ENCODE assay signal across 13 cellular contexts in the genomic region with DNA sequence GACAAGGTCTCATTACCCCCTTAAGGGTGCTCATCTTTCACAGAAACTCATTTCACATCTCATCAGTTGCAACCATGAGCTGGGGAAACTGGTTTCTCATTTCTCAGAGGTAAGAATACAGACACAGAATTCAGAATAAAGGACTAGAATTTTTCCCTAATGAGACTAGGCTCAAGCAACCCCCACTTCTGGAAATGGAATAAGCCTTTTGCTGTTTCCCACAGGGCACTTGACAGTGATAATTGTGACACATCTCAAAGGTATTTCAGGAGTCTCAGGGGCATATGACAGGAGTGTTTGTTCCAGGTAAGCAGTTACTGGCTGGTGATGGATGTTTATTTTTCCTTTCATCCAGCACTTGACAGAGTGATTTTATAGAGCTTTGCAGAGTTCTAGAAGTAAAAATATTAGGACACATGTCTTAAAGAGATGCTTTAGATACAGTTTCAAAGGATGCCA.
A peak's percentile ranks its signal among the peaks of the same experiment; 100 is the strongest.
DNase-seq lines count a peak whose midpoint lies in the region; ATAC-seq, FAIRE-seq and TF ChIP-seq lines count a peak whose summit lies in the region.
"Had no signal": no experiment of that assay in that cellular context is flagged by ENCODE, and none has a peak within 500 bp of the region (broad histone marks: within the 10 kb centered on the region; RNA-seq: fewer than 3 reads in every experiment).

No MANE protein-coding gene starts in this region.

- no peak overlapping the region for H3K27ac ChIP-seq in right atrium auricular region

- H3K4me3 Mint-ChIP-seq in nephron = no peak overlapping the region
- H3K4me3 Mint-ChIP-seq: activated CD8-positive, alpha-beta T cell treated with anti-CD3 and anti-CD28 coated beads, Interleukin-2, amount 10 ng/mL, durations not matched to agents 7 days and 5 days had no signal

- DNase-seq in HT1080 (ENCODE audit: low read depth) (peak; percentile 55), right atrium auricular region (ENCODE audit: low spot score) (no peak)
- no peak for DNase-seq in activated CD4-positive, CD25-positive, alpha-beta regulatory T cell (lab: John Stamatoyannopoulos, UW)
- DNase-seq in effector CD8-positive, alpha-beta T cell (lab: John Stamatoyannopoulos, UW) = no peak
- DNase-seq: activated CD8-positive, alpha-beta T cell treated with anti-CD3 and anti-CD28 coated beads, Interleukin-2, amount 10 ng/mL, durations not matched to agents 7 days and 5 days; COR-L47; hypothalamus; T-helper 1 cell had no signal

- no peaks in the 10 kb centered on the region for H3K27me3 Mint-ChIP-seq in nephron (ENCODE audit: low read depth)

- ATAC-seq in GM18511 (IDR thresholded peaks at IDR 0.05; ENCODE audit: unreplicated experiment) (peak; percentile 36), GM21367 (IDR thresholded peaks at IDR 0.05; ENCODE audit: unreplicated experiment) (no peak)
- ATAC-seq: activated CD8-positive, alpha-beta T cell treated with anti-CD3 and anti-CD28 coated beads, Interleukin-2, amount 10 ng/mL, durations not matched to agents 7 days and 5 days had no signal

- no peaks in the 10 kb centered on the region for H3K4me1 ChIP-seq in right atrium auricular region

- no peaks in the 10 kb centered on the region for H3K9me3 ChIP-seq in right atrium auricular region

- no peaks in the 10 kb centered on the region for H3K36me3 Mint-ChIP-seq in nephron (ENCODE audit: low read depth)

- H3K4me1 Mint-ChIP-seq in nephron = peaks cover 14% of the 10 kb centered on the region

- no peaks in the 10 kb centered on the region for H3K9me3 Mint-ChIP-seq in nephron

- no peaks in the 10 kb centered on the region for H3K27me3 ChIP-seq in right atrium auricular region

- peak overlapping the region; percentile 19 to 83 (median 58) for H3K27ac Mint-ChIP-seq in nephron
- H3K27ac Mint-ChIP-seq: activated CD8-positive, alpha-beta T cell treated with anti-CD3 and anti-CD28 coated beads, Interleukin-2, amount 10 ng/mL, durations not matched to agents 7 days and 5 days had no signal

- FAIRE-seq in TTC549 (lab: Jason Lieb, UNC) = peak; percentile 90
- FAIRE-seq: GM12891 had no signal

- no peak overlapping the region for H3K4me3 ChIP-seq in right atrium auricular region

- no peaks in the 10 kb centered on the region for H3K36me3 ChIP-seq in right atrium auricular region

- TF ChIP-seq CTCF in nephron (IDR thresholded peaks at IDR 0.05; ENCODE audit: unreplicated experiment in 3 of 3) = no peak
- TF ChIP-seq CTCF in right atrium auricular region (IDR thresholded peaks at IDR 0.05) = no peak
